In genomic region chr16:8310356-8310755, GRCh38 we compare ENCODE assay signal across 27 cellular contexts.
"Had no signal": no experiment of that assay in that cellular context is flagged by ENCODE, and none has a peak within 500 bp of the region (broad histone marks: within the 10 kb centered on the region; RNA-seq: fewer than 3 reads in every experiment).

No MANE protein-coding gene starts in this region.

- H3K4me3 ChIP-seq: coronary artery, esophagus muscularis mucosa, gastrocnemius medialis had no signal

- DNase-seq: activated B cell treated with CpG ODN at 0.5 μM for 24 hours; activated CD4-positive, alpha-beta T cell treated with anti-CD3 and anti-CD28 coated beads for 48 hours; activated CD4-positive, alpha-beta T cell treated with anti-CD3 and anti-CD28 coated beads, Interleukin-2, amount 50 U/mL, for 1 hour; activated CD4-positive, alpha-beta T cell treated with anti-CD3 and anti-CD28 coated beads, Interleukin-2, amount 50 U/mL, for 48 hours; activated CD8-positive, alpha-beta memory T cell treated with anti-CD3 and anti-CD28 coated beads for 24 hours; activated CD8-positive, alpha-beta T cell treated with anti-CD3 and anti-CD28 coated beads for 36 hours; activated effector memory CD4-positive, alpha-beta T cell treated with Interleukin-2 at 50 U/mL for 16 hours; activated gamma-delta T cell treated with Interleukin-2 at 50 U/mL for 16 hours; activated naive CD4-positive, alpha-beta T cell treated with anti-CD3 and anti-CD28 coated beads, Interleukin-2, amount 50 U/mL, for 16 hours; activated naive CD4-positive, alpha-beta T cell treated with Interleukin-2 at 50 U/mL for 16 hours; activated T-cell treated with anti-CD3 and anti-CD28 coated beads, Interleukin-2, amount 50 U/mL, for 4 hours; amniotic stem cell; anterior cingulate cortex; brain microvascular endothelial cell; effector CD4-positive, alpha-beta T cell; effector memory CD8-positive, alpha-beta T cell; erythroblast; gastrocnemius medialis; T-helper 2 cell had no signal

- H3K36me3 Mint-ChIP-seq: activated naive CD8-positive, alpha-beta T cell had no signal

- H3K4me1 Mint-ChIP-seq: activated B cell treated with CpG ODN at 0.5 μM for 24 hours; activated T-helper 17 cell treated with anti-CD3 and anti-CD28 coated beads, Interleukin-2, amount 50 U/mL, for 72 hours; central memory CD8-positive, alpha-beta T cell had no signal

- H3K27me3 Mint-ChIP-seq: activated B cell treated with CpG ODN at 0.5 μM for 24 hours; activated CD8-positive, alpha-beta T cell treated with anti-CD3 and anti-CD28 coated beads for 36 hours; activated naive CD8-positive, alpha-beta T cell; activated T-helper 17 cell treated with anti-CD3 and anti-CD28 coated beads, Interleukin-2, amount 50 U/mL, for 72 hours; central memory CD8-positive, alpha-beta T cell; dendritic cell treated with granulocyte-macrophage colony-stimulating factor and Interleukin-4, amounts not matched to agents 40 ng/mL and 50 ng/mL, for 4 days; effector memory CD8-positive, alpha-beta T cell had no signal

- H3K27me3 ChIP-seq: brain microvascular endothelial cell, esophagus muscularis mucosa, foreskin keratinocyte, gastrocnemius medialis had no signal

- H3K4me1 ChIP-seq: esophagus muscularis mucosa, foreskin keratinocyte, gastrocnemius medialis had no signal

- H3K4me3 Mint-ChIP-seq: activated B cell treated with CpG ODN at 0.5 μM for 24 hours; activated CD8-positive, alpha-beta T cell treated with anti-CD3 and anti-CD28 coated beads for 36 hours; activated naive CD8-positive, alpha-beta T cell; activated T-cell treated with anti-CD3 and anti-CD28 coated beads, Interleukin-2, amount 50 U/mL, for 4 hours; activated T-helper 17 cell treated with anti-CD3 and anti-CD28 coated beads, Interleukin-2, amount 50 U/mL, for 72 hours; central memory CD8-positive, alpha-beta T cell; dendritic cell treated with granulocyte-macrophage colony-stimulating factor and Interleukin-4, amounts not matched to agents 40 ng/mL and 50 ng/mL, for 4 days; effector memory CD8-positive, alpha-beta T cell had no signal

- H3K27ac Mint-ChIP-seq: activated B cell treated with CpG ODN at 0.5 μM for 24 hours; activated CD8-positive, alpha-beta T cell treated with anti-CD3 and anti-CD28 coated beads for 36 hours; activated naive CD8-positive, alpha-beta T cell; activated T-helper 17 cell treated with anti-CD3 and anti-CD28 coated beads, Interleukin-2, amount 50 U/mL, for 72 hours; dendritic cell treated with granulocyte-macrophage colony-stimulating factor and Interleukin-4, amounts not matched to agents 40 ng/mL and 50 ng/mL, for 4 days; effector memory CD8-positive, alpha-beta T cell had no signal

- H3K27ac ChIP-seq: brain microvascular endothelial cell, coronary artery, esophagus muscularis mucosa, foreskin keratinocyte, gastrocnemius medialis, VCaP had no signal

- H3K36me3 ChIP-seq: brain microvascular endothelial cell, esophagus muscularis mucosa, gastrocnemius medialis had no signal
